ENCODE assay signal across 11 cellular contexts in genomic region chr1:214404571-214405213, GRCh38.
A peak's percentile ranks its signal among the peaks of the same experiment; 100 is the strongest.
DNase-seq lines count a peak whose midpoint lies in the region; ATAC-seq and TF ChIP-seq lines count a peak whose summit lies in the region.
"Had no signal": no experiment of that assay in that cellular context is flagged by ENCODE, and none has a peak within 500 bp of the region (broad histone marks: within the 10 kb centered on the region; RNA-seq: fewer than 3 reads in every experiment).

No MANE protein-coding gene starts in this region.

- no peak overlapping the region for H3K27ac ChIP-seq in colonic mucosa
- H3K27ac ChIP-seq: WERI-Rb-1 had no signal

- peaks cover 40% of the 10 kb centered on the region for H3K4me1 Mint-ChIP-seq in T-helper 2 cell treated with Interferon-gamma antibody and Interleukin-4, amounts not matched to agents 5 μg/mL and 100 μg/mL, for 36 hours (ENCODE audit: low read depth)
- peaks cover 12% of the 10 kb centered on the region for H3K4me1 Mint-ChIP-seq in progenitor cell of endocrine pancreas (ENCODE audit: low read depth)

- H3K4me3 Mint-ChIP-seq in T-helper 2 cell treated with Interferon-gamma antibody and Interleukin-4, amounts not matched to agents 5 μg/mL and 100 μg/mL, for 36 hours: peak overlapping the region; percentile 48
- H3K4me3 Mint-ChIP-seq in progenitor cell of endocrine pancreas (ENCODE audit: low read depth): no peak overlapping the region

- DNase-seq in T-helper 2 cell treated with Interferon-gamma antibody and Interleukin-4, amounts not matched to agents 5 μg/mL and 100 μg/mL, for 36 hours (ENCODE audit: low spot score): no peak
- DNase-seq in T-helper 2 cell (no peak), HK-2 (ENCODE audit: unreplicated experiment) (peak; percentile 77), cardiac fibroblast (ENCODE audit: low read depth in 2 of 2) (peak; percentile 32 to 75), progenitor cell of endocrine pancreas (ENCODE audit: low spot score, unreplicated experiment) (no peak), colonic mucosa (no peak), LoVo (ENCODE audit: low spot score) (no peak), mucosa of descending colon (no peak)
- DNase-seq: NCI-H1417, WERI-Rb-1 had no signal

- H3K9me3 Mint-ChIP-seq in T-helper 2 cell treated with Interferon-gamma antibody and Interleukin-4, amounts not matched to agents 5 μg/mL and 100 μg/mL, for 36 hours: peaks cover 8% of the 10 kb centered on the region
- no peaks in the 10 kb centered on the region for H3K9me3 Mint-ChIP-seq in progenitor cell of endocrine pancreas (ENCODE audit: low read depth)

- intact Hi-C loops in colonic mucosa (cut with DNase I): no loop called here
- intact Hi-C loops in mucosa of descending colon (cut with DNase I, micrococcal nuclease): no loop called here

- no peaks in the 10 kb centered on the region for H3K27me3 ChIP-seq in colonic mucosa

- no peaks in the 10 kb centered on the region for H3K9me3 ChIP-seq in colonic mucosa
- no peaks in the 10 kb centered on the region for H3K9me3 ChIP-seq in mucosa of descending colon
- H3K9me3 ChIP-seq: A549 had no signal

- no peaks in the 10 kb centered on the region for H3K4me1 ChIP-seq in colonic mucosa
- no peaks in the 10 kb centered on the region for H3K4me1 ChIP-seq in mucosa of descending colon (ENCODE audit: low read depth)

- H3K4me3 ChIP-seq in cardiac fibroblast (replicated peaks in 1 of 2; ENCODE audit: low read depth in 2 of 2, low read length in 2 of 2): no peak overlapping the region
- no peak overlapping the region for H3K4me3 ChIP-seq in colonic mucosa
- no peak overlapping the region for H3K4me3 ChIP-seq in mucosa of descending colon
- H3K4me3 ChIP-seq: A549 had no signal

- no peaks in the 10 kb centered on the region for H3K27me3 Mint-ChIP-seq in T-helper 2 cell treated with Interferon-gamma antibody and Interleukin-4, amounts not matched to agents 5 μg/mL and 100 μg/mL, for 36 hours (ENCODE audit: low read depth)
- H3K27me3 Mint-ChIP-seq in progenitor cell of endocrine pancreas: no peaks in the 10 kb centered on the region

- H3K9ac ChIP-seq in colonic mucosa (ENCODE audit: low read depth in 2 of 2, low read length in 2 of 2): no peak overlapping the region

- peaks cover 36% of the 10 kb centered on the region for H3K36me3 Mint-ChIP-seq in T-helper 2 cell treated with Interferon-gamma antibody and Interleukin-4, amounts not matched to agents 5 μg/mL and 100 μg/mL, for 36 hours (ENCODE audit: low read depth)
- peaks cover 18% of the 10 kb centered on the region for H3K36me3 Mint-ChIP-seq in progenitor cell of endocrine pancreas (ENCODE audit: insufficient read depth)

- TF ChIP-seq CTCF in cardiac fibroblast (IDR thresholded peaks at IDR 0.05; ENCODE audit: low read depth, low read length): no peak
- TF ChIP-seq CTCF in progenitor cell of endocrine pancreas (IDR thresholded peaks at IDR 0.05; ENCODE audit: unreplicated experiment): no peak
- TF ChIP-seq CTCF in colonic mucosa (IDR thresholded peaks at IDR 0.05): no peak
- no peak for TF ChIP-seq CTCF in mucosa of descending colon (IDR thresholded peaks at IDR 0.05)

- no peaks in the 10 kb centered on the region for H3K36me3 ChIP-seq in colonic mucosa
- H3K36me3 ChIP-seq in mucosa of descending colon (ENCODE audit: low read depth): no peaks in the 10 kb centered on the region
- H3K36me3 ChIP-seq: WERI-Rb-1 had no signal

- peak overlapping the region; percentile 80 for H3K27ac Mint-ChIP-seq in T-helper 2 cell treated with Interferon-gamma antibody and Interleukin-4, amounts not matched to agents 5 μg/mL and 100 μg/mL, for 36 hours
- H3K27ac Mint-ChIP-seq in progenitor cell of endocrine pancreas: peak overlapping the region; percentile 92

- ATAC-seq in mucosa of descending colon: no peak
- ATAC-seq: A549 had no signal

Comparison
In these comparisons a context has a peak if more than half of its experiments do, and no peak if none do; other contexts are left out.
1. DNase-seq: peak in HK-2 (single experiment) and cardiac fibroblast (2 of 2); none in T-helper 2 cell treated with Interferon-gamma antibody and Interleukin-4, amounts not matched to agents 5 μg/mL and 100 μg/mL, for 36 hours (single experiment), T-helper 2 cell (0 of 5), progenitor cell of endocrine pancreas (single experiment), colonic mucosa (single experiment), LoVo (single experiment) and mucosa of descending colon (0 of 3).